1 cellular context compared by ENCODE assay signal in genomic region chr10:60731134-60731883, GRCh38.
TF ChIP-seq lines count a peak whose summit lies in the region.

No MANE protein-coding gene starts in this region.

TF ChIP-seq in HepG2, 621 proteins besides CTCF, POLR2A, EP300 and RAD21 (continued from another document):
- TF ChIP-seq ARID5B (CRISPR knock-in tag; IDR thresholded peaks at IDR 0.05) (no peak), ZFYVE20 (CRISPR knock-in tag; IDR thresholded peaks at IDR 0.05; ENCODE audit: borderline replicate concordance, low read depth) (no peak), CBX1 (IDR thresholded peaks at IDR 0.05; ENCODE audit: low read depth) (no peak), ZSCAN12 (CRISPR knock-in tag; IDR thresholded peaks at IDR 0.05) (no peak), USF2 (IDR thresholded peaks at IDR 0.05; ENCODE audit: low read depth, low read length) (no peak), USF2 (CRISPR knock-in tag; IDR thresholded peaks at IDR 0.05; ENCODE audit: borderline replicate concordance) (no peak), MATR3 (CRISPR knock-in tag; IDR thresholded peaks at IDR 0.05) (no peak)
- TF ChIP-seq, protein P1, sequence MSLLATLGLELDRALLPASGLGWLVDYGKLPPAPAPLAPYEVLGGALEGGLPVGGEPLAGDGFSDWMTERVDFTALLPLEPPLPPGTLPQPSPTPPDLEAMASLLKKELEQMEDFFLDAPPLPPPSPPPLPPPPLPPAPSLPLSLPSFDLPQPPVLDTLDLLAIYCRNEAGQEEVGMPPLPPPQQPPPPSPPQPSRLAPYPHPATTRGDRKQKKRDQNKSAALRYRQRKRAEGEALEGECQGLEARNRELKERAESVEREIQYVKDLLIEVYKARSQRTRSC (CRISPR knock-in tag; IDR thresholded peaks at IDR 0.05; ENCODE audit: low read depth) = no peak
- TF ChIP-seq, protein P2, sequence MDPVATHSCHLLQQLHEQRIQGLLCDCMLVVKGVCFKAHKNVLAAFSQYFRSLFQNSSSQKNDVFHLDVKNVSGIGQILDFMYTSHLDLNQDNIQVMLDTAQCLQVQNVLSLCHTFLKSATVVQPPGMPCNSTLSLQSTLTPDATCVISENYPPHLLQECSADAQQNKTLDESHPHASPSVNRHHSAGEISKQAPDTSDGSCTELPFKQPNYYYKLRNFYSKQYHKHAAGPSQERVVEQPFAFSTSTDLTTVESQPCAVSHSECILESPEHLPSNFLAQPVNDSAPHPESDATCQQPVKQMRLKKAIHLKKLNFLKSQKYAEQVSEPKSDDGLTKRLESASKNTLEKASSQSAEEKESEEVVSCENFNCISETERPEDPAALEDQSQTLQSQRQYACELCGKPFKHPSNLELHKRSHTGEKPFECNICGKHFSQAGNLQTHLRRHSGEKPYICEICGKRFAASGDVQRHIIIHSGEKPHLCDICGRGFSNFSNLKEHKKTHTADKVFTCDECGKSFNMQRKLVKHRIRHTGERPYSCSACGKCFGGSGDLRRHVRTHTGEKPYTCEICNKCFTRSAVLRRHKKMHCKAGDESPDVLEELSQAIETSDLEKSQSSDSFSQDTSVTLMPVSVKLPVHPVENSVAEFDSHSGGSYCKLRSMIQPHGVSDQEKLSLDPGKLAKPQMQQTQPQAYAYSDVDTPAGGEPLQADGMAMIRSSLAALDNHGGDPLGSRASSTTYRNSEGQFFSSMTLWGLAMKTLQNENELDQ (CRISPR knock-in tag; IDR thresholded peaks at IDR 0.05; ENCODE audit: borderline replicate concordance) = no peak
